In genomic region chr10:84256510-84257342, GRCh38 we compare ENCODE assay signal across 8 cellular contexts. TPM values are rescaled to one million over a fixed set of nuclear protein-coding genes. Genes with fewer than 3 reads are reported as not detected.
DNase-seq lines count a peak whose midpoint lies in the region; ATAC-seq and TF ChIP-seq lines count a peak whose summit lies in the region.

No MANE protein-coding gene starts in this region.

- in situ Hi-C loops in GM23248 (cut with MboI), result no loop called here

- H3K4me2 ChIP-seq in GM23248 (ENCODE audit: unreplicated experiment), result peak overlapping the region; percentile 16

- no peaks in the 10 kb centered on the region for H3F3A ChIP-seq in GM23248 (ENCODE audit: insufficient read depth)

- intact Hi-C loops in right lobe of liver (cut with DNase I), result no loop called here

- H3K27ac Mint-ChIP-seq in T-helper 17 cell, result peak overlapping the region; percentile 3

- H3K9me2 ChIP-seq in GM23248 (ENCODE audit: insufficient read depth), result no peaks in the 10 kb centered on the region

- H3K4me3 Mint-ChIP-seq in T-helper 17 cell, result no peak overlapping the region

- no peaks in the 10 kb centered on the region for H4K20me1 ChIP-seq in GM23248 (ENCODE audit: insufficient read depth)

- DNase-seq in Ammon's horn (ENCODE audit: low spot score) (peak; percentile 67), GM23248 (peak; percentile 69), T-helper 17 cell (peak in 1 of 3 donors; percentile 21), caudate nucleus (lab: John Stamatoyannopoulos, UW) (peak in 41 of 61 donors; percentile 7 to 59 (median 25)), right lobe of liver (peak in 1 of 3 donors; percentile 40), NCI-H526 treated with DMSO at 0.1 percent for 48 hours (lab: John Stamatoyannopoulos, UW) (no peak)
- peak in 4 of 6 experiments; percentile 6 to 12 (median 10) for DNase-seq in stimulated activated naive CD4-positive, alpha-beta T cell (lab: John Stamatoyannopoulos, UW)

- WGBS in GM23248 (ENCODE audit: low coverage in 1 of 2, low lambda C conversion rate in 2 of 2, missing lambda C conversion rate in 2 of 2), 2 experiments, result 32 to 33% methylated on average over 35 of the region's 35 CpGs
- WGBS in right lobe of liver (ENCODE audit: insufficient coverage, low coverage, low lambda C conversion rate, missing lambda C conversion rate), result 19% methylated on average over 22 of the region's 35 CpGs

- H3K27ac ChIP-seq in GM23248 (no peak overlapping the region), caudate nucleus (ENCODE audit: low read depth, low read length) (no peak overlapping the region), right lobe of liver (no peak overlapping the region)

- peaks cover 3% of the 10 kb centered on the region for H3K36me3 Mint-ChIP-seq in T-helper 17 cell (ENCODE audit: low read depth)

- no peaks in the 10 kb centered on the region for H3K79me2 ChIP-seq in GM23248 (ENCODE audit: insufficient read depth)

- H3K27me3 ChIP-seq in GM23248 (replicated peaks; ENCODE audit: insufficient read depth), result peaks cover 4% of the 10 kb centered on the region; the same call in 1 of the 2 replicates
- H3K27me3 ChIP-seq in right lobe of liver, result no peaks in the 10 kb centered on the region

- no peaks in the 10 kb centered on the region for H3K4me1 ChIP-seq in GM23248 (ENCODE audit: insufficient read depth)
- H3K4me1 ChIP-seq in right lobe of liver, result no peaks in the 10 kb centered on the region

- no peak for TF ChIP-seq POLR2A in right lobe of liver (IDR thresholded peaks at IDR 0.05)

- ATAC-seq in T-helper 17 cell (peak; percentile 50), right lobe of liver (peak; percentile 42 to 66 (median 55)), HG02588 (IDR thresholded peaks at IDR 0.05; ENCODE audit: unreplicated experiment) (no peak)

- peaks cover 11% of the 10 kb centered on the region for H3K4me1 Mint-ChIP-seq in T-helper 17 cell

- peak; percentile 11 to 43 (median 34) for TF ChIP-seq CTCF in right lobe of liver (IDR thresholded peaks at IDR 0.05)

- H3K9me3 ChIP-seq in GM23248 (ENCODE audit: low read depth), result no peaks in the 10 kb centered on the region
- no peaks in the 10 kb centered on the region for H3K9me3 ChIP-seq in T-helper 17 cell (ENCODE audit: control insufficient read depth, low read length, poor library complexity, severe bottlenecking)
- H3K9me3 ChIP-seq in right lobe of liver, result no peaks in the 10 kb centered on the region

- H3K36me3 ChIP-seq in GM23248 (ENCODE audit: low read depth) (no peaks in the 10 kb centered on the region), right lobe of liver (no peaks in the 10 kb centered on the region)

- 0 out of 2 replicates have a peak overlapping the region, but pooled peaks have one; percentile 15 for H3K4me3 ChIP-seq in GM23248
- no peak overlapping the region for H3K4me3 ChIP-seq in right lobe of liver

- H2AFZ ChIP-seq in GM23248, result peak overlapping the region; percentile 58

- peaks cover 55% of the 10 kb centered on the region for H3K27me3 Mint-ChIP-seq in T-helper 17 cell

- H3K9ac ChIP-seq in GM23248, result no peak overlapping the region

RNA-seq across cellular contexts. Expression of gene RGR, which starts 11.9 kb away (rescaled TPM):
- not detected in 2 replicates for total RNA-seq in GM23248 (2014; rRNA removed; shearing (Covaris generic))
- not detected in 2 replicates for polyA plus RNA-seq in GM23248 (2016; fragmentation: Nextera tagmentation; extraction: Ambion mirVana)
- total RNA-seq in T-helper 17 cell, result not detected
- total RNA-seq in right lobe of liver, result not detected

RNA-seq across cellular contexts. Expression of gene LRIT1, which starts 15.4 kb away (rescaled TPM):
- total RNA-seq in GM23248 (2014; rRNA removed; shearing (Covaris generic)), result not detected in 2 replicates
- polyA plus RNA-seq in GM23248 (2016; fragmentation: Nextera tagmentation; extraction: Ambion mirVana), result not detected in 2 replicates
- total RNA-seq in T-helper 17 cell, result not detected
- total RNA-seq in right lobe of liver, result not detected

RNA-seq across cellular contexts. Expression of gene LRIT2, which starts 31.4 kb away (rescaled TPM):
- total RNA-seq in GM23248 (2014; rRNA removed; shearing (Covaris generic)), result not detected in 2 replicates
- not detected in 2 replicates for polyA plus RNA-seq in GM23248 (2016; fragmentation: Nextera tagmentation; extraction: Ambion mirVana)
- total RNA-seq in T-helper 17 cell (not detected), right lobe of liver (not detected)
